1 cellular context compared by ENCODE assay signal in the genomic region with DNA sequence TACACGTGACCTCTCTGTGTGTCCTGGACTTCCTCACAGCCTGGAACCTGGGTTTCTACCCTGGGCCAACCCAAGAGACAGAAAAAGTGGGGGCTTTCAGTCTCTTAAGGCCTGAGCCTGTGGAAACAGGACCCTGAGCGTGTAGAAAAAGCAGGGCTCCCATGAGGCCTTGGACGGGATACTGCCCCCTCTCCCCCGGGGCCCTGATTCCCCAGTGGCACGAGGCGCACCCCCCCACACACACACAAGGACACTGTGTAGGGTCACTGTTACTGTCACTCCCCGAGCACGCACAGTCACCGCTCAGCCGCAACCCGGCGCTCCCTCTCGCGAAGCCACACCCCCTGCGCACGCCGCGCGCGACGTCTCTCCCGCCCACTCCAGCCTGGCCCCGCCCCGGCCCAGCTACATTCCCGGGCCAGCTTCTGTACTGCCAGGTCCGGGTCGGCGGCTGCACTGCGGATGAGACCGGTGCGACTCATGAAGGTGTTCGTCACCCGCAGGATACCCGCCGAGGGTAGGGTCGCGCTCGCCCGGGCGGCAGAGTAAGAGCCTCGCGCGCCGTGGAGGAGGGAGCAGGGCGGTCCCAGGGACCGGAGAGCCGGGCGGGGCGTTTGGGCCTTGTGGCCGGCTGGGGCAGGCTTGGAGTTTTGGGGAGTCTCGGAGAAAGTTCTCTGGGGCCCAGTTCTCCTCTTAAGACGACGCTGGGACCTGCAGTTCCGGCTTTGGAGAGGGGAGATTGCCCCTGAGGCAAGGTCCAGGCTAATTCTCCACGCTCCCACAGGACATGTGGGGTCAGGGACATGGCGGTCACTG.
TF ChIP-seq lines count a peak whose summit lies in the region.

Gene GRHPR (plus strand): TSS at position 408 of the 816 bp plus-strand sequence. CDS start 55 bp downstream, at position 463.

TF ChIP-seq in HepG2, 621 proteins besides CTCF, POLR2A, EP300 and RAD21 (continued from another document and continues in another):
- TF ChIP-seq, protein P1, sequence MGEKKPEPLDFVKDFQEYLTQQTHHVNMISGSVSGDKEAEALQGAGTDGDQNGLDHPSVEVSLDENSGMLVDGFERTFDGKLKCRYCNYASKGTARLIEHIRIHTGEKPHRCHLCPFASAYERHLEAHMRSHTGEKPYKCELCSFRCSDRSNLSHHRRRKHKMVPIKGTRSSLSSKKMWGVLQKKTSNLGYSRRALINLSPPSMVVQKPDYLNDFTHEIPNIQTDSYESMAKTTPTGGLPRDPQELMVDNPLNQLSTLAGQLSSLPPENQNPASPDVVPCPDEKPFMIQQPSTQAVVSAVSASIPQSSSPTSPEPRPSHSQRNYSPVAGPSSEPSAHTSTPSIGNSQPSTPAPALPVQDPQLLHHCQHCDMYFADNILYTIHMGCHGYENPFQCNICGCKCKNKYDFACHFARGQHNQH (CRISPR knock-in tag; IDR thresholded peaks at IDR 0.05), result peak; percentile 72
- TF ChIP-seq EED (CRISPR knock-in tag; IDR thresholded peaks at IDR 0.05) (no peak; the same call in 1 of the 2 replicates), SRY (CRISPR knock-in tag; IDR thresholded peaks at IDR 0.05) (no peak), MZF1 (CRISPR knock-in tag; IDR thresholded peaks at IDR 0.05; ENCODE audit: borderline replicate concordance) (0 out of 2 replicates have a peak, but pooled peaks have one; percentile 2), ZMYM3 (CRISPR knock-in tag; IDR thresholded peaks at IDR 0.05) (peak; percentile 51; the same call in 1 of the 2 replicates), SMARCC2 (IDR thresholded peaks at IDR 0.05) (no peak), BRCA1 (CRISPR knock-in tag; IDR thresholded peaks at IDR 0.05) (peak; percentile 80; the same call in 1 of the 2 replicates), ZC3H13 (CRISPR knock-in tag; IDR thresholded peaks at IDR 0.05) (peak; percentile 34; the same call in 1 of the 2 replicates), ZKSCAN8 (CRISPR knock-in tag; IDR thresholded peaks at IDR 0.05; ENCODE audit: borderline replicate concordance) (peak; percentile 12; the same call in 1 of the 2 replicates), NFAT5 (CRISPR knock-in tag; IDR thresholded peaks at IDR 0.05) (no peak), HNF4A (CRISPR knock-in tag; IDR thresholded peaks at IDR 0.05) (no peak; the same call in 1 of the 2 replicates), CC2D1A (CRISPR knock-in tag; IDR thresholded peaks at IDR 0.05) (no peak), ZNF570 (CRISPR knock-in tag; IDR thresholded peaks at IDR 0.05; ENCODE audit: borderline replicate concordance) (no peak), ZEB1 (IDR thresholded peaks at IDR 0.05; ENCODE audit: insufficient replicate concordance, low read depth) (peak; percentile 67), MIER2 (CRISPR knock-in tag; IDR thresholded peaks at IDR 0.05) (no peak; the same call in 1 of the 2 replicates), ZFP41 (CRISPR knock-in tag; IDR thresholded peaks at IDR 0.05; ENCODE audit: borderline replicate concordance) (no peak), HOXD1 (CRISPR knock-in tag; IDR thresholded peaks at IDR 0.05) (no peak; the same call in 1 of the 2 replicates), ZNF296 (CRISPR knock-in tag; conservative IDR thresholded peaks at IDR 0.05) (0 out of 2 replicates have a peak, but pooled peaks have one; percentile 20), PLRG1 (conservative IDR thresholded peaks at IDR 0.05) (no peak), ZNF670 (CRISPR knock-in tag; IDR thresholded peaks at IDR 0.05; ENCODE audit: borderline replicate concordance) (peak; percentile 58; the same call in 1 of the 2 replicates), JUND (CRISPR knock-in tag; IDR thresholded peaks at IDR 0.05) (no peak; the same call in 1 of the 2 replicates), ZNF672 (CRISPR knock-in tag; IDR thresholded peaks at IDR 0.05) (no peak), ZFP36 (IDR thresholded peaks at IDR 0.05; ENCODE audit: borderline replicate concordance, low read depth, low read length, partially characterized antibody) (no peak), NFKB2 (CRISPR knock-in tag; IDR thresholded peaks at IDR 0.05; ENCODE audit: borderline replicate concordance) (no peak), SIX1 (CRISPR knock-in tag; IDR thresholded peaks at IDR 0.05; ENCODE audit: borderline replicate concordance) (no peak)
- TF ChIP-seq, protein P2, sequence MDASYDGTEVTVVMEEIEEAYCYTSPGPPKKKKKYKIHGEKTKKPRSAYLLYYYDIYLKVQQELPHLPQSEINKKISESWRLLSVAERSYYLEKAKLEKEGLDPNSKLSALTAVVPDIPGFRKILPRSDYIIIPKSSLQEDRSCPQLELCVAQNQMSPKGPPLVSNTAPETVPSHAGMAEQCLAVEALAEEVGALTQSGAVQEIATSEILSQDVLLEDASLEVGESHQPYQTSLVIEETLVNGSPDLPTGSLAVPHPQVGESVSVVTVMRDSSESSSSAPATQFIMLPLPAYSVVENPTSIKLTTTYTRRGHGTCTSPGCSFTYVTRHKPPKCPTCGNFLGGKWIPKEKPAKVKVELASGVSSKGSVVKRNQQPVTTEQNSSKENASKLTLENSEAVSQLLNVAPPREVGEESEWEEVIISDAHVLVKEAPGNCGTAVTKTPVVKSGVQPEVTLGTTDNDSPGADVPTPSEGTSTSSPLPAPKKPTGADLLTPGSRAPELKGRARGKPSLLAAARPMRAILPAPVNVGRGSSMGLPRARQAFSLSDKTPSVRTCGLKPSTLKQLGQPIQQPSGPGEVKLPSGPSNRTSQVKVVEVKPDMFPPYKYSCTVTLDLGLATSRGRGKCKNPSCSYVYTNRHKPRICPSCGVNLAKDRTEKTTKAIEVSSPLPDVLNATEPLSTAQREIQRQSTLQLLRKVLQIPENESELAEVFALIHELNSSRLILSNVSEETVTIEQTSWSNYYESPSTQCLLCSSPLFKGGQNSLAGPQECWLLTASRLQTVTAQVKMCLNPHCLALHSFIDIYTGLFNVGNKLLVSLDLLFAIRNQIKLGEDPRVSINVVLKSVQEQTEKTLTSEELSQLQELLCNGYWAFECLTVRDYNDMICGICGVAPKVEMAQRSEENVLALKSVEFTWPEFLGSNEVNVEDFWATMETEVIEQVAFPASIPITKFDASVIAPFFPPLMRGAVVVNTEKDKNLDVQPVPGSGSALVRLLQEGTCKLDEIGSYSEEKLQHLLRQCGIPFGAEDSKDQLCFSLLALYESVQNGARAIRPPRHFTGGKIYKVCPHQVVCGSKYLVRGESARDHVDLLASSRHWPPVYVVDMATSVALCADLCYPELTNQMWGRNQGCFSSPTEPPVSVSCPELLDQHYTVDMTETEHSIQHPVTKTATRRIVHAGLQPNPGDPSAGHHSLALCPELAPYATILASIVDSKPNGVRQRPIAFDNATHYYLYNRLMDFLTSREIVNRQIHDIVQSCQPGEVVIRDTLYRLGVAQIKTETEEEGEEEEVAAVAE (CRISPR knock-in tag; IDR thresholded peaks at IDR 0.05; ENCODE audit: borderline replicate concordance), result 0 out of 2 replicates have a peak, but pooled peaks have one; percentile 16
- TF ChIP-seq, protein P3, sequence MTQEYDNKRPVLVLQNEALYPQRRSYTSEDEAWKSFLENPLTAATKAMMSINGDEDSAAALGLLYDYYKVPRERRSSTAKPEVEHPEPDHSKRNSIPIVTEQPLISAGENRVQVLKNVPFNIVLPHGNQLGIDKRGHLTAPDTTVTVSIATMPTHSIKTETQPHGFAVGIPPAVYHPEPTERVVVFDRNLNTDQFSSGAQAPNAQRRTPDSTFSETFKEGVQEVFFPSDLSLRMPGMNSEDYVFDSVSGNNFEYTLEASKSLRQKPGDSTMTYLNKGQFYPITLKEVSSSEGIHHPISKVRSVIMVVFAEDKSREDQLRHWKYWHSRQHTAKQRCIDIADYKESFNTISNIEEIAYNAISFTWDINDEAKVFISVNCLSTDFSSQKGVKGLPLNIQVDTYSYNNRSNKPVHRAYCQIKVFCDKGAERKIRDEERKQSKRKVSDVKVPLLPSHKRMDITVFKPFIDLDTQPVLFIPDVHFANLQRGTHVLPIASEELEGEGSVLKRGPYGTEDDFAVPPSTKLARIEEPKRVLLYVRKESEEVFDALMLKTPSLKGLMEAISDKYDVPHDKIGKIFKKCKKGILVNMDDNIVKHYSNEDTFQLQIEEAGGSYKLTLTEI (CRISPR knock-in tag; conservative IDR thresholded peaks at IDR 0.05), result no peak
- TF ChIP-seq, protein P4, sequence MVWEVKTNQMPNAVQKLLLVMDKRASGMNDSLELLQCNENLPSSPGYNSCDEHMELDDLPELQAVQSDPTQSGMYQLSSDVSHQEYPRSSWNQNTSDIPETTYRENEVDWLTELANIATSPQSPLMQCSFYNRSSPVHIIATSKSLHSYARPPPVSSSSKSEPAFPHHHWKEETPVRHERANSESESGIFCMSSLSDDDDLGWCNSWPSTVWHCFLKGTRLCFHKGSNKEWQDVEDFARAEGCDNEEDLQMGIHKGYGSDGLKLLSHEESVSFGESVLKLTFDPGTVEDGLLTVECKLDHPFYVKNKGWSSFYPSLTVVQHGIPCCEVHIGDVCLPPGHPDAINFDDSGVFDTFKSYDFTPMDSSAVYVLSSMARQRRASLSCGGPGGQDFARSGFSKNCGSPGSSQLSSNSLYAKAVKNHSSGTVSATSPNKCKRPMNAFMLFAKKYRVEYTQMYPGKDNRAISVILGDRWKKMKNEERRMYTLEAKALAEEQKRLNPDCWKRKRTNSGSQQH (CRISPR knock-in tag; IDR thresholded peaks at IDR 0.05; ENCODE audit: low read depth), result no peak
- TF ChIP-seq, protein P5, sequence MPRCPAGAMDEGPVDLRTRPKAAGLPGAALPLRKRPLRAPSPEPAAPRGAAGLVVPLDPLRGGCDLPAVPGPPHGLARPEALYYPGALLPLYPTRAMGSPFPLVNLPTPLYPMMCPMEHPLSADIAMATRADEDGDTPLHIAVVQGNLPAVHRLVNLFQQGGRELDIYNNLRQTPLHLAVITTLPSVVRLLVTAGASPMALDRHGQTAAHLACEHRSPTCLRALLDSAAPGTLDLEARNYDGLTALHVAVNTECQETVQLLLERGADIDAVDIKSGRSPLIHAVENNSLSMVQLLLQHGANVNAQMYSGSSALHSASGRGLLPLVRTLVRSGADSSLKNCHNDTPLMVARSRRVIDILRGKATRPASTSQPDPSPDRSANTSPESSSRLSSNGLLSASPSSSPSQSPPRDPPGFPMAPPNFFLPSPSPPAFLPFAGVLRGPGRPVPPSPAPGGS (CRISPR knock-in tag; IDR thresholded peaks at IDR 0.05), result peak; percentile 65
- TF ChIP-seq, protein P6, sequence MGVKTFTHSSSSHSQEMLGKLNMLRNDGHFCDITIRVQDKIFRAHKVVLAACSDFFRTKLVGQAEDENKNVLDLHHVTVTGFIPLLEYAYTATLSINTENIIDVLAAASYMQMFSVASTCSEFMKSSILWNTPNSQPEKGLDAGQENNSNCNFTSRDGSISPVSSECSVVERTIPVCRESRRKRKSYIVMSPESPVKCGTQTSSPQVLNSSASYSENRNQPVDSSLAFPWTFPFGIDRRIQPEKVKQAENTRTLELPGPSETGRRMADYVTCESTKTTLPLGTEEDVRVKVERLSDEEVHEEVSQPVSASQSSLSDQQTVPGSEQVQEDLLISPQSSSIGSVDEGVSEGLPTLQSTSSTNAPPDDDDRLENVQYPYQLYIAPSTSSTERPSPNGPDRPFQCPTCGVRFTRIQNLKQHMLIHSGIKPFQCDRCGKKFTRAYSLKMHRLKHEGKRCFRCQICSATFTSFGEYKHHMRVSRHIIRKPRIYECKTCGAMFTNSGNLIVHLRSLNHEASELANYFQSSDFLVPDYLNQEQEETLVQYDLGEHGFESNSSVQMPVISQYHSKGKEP (CRISPR knock-in tag; IDR thresholded peaks at IDR 0.05), result 0 out of 2 replicates have a peak, but pooled peaks have one; percentile 44
- TF ChIP-seq, protein P7, sequence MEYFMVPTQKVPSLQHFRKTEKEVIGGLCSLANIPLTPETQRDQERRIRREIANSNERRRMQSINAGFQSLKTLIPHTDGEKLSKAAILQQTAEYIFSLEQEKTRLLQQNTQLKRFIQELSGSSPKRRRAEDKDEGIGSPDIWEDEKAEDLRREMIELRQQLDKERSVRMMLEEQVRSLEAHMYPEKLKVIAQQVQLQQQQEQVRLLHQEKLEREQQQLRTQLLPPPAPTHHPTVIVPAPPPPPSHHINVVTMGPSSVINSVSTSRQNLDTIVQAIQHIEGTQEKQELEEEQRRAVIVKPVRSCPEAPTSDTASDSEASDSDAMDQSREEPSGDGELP (IDR thresholded peaks at IDR 0.05; ENCODE audit: borderline replicate concordance, low read depth), result 0 out of 2 replicates have a peak, but pooled peaks have one; percentile 39
- TF ChIP-seq, protein P8, sequence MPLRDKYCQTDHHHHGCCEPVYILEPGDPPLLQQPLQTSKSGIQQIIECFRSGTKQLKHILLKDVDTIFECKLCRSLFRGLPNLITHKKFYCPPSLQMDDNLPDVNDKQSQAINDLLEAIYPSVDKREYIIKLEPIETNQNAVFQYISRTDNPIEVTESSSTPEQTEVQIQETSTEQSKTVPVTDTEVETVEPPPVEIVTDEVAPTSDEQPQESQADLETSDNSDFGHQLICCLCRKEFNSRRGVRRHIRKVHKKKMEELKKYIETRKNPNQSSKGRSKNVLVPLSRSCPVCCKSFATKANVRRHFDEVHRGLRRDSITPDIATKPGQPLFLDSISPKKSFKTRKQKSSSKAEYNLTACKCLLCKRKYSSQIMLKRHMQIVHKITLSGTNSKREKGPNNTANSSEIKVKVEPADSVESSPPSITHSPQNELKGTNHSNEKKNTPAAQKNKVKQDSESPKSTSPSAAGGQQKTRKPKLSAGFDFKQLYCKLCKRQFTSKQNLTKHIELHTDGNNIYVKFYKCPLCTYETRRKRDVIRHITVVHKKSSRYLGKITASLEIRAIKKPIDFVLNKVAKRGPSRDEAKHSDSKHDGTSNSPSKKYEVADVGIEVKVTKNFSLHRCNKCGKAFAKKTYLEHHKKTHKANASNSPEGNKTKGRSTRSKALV (CRISPR knock-in tag; IDR thresholded peaks at IDR 0.05), result no peak; the same call in 1 of the 2 replicates
